Comparison of ENCODE assay signal across 1 cellular context in genomic region chr9:136719212-136719880, GRCh38.
TF ChIP-seq lines count a peak whose summit lies in the region.

No MANE protein-coding gene starts in this region.

TF ChIP-seq in HEK293, 187 proteins besides CTCF, POLR2A, EP300 and RAD21 (continued from another document):
- no peak for TF ChIP-seq ZNF26 (tag by site-specific recombination; IDR thresholded peaks at IDR 0.05)
- no peak for TF ChIP-seq ZNF223 (tag by site-specific recombination; IDR thresholded peaks at IDR 0.05)
- no peak for TF ChIP-seq ZNF426 (tag by site-specific recombination; IDR thresholded peaks at IDR 0.05)
- TF ChIP-seq KLF7 (tag by site-specific recombination; IDR thresholded peaks at IDR 0.05; ENCODE audit: borderline replicate concordance), result no peak
- TF ChIP-seq KLF16 (tag by site-specific recombination; IDR thresholded peaks at IDR 0.05), result no peak
- no peak for TF ChIP-seq ZNF302 (tag by site-specific recombination; IDR thresholded peaks at IDR 0.05; ENCODE audit: low read depth)
- no peak for TF ChIP-seq YY1 (tag by site-specific recombination; IDR thresholded peaks at IDR 0.05)
- TF ChIP-seq ZNF580 (tag by site-specific recombination; IDR thresholded peaks at IDR 0.05), result no peak
- TF ChIP-seq ZNF629 (tag by site-specific recombination; IDR thresholded peaks at IDR 0.05), result no peak
- TF ChIP-seq, protein P1, sequence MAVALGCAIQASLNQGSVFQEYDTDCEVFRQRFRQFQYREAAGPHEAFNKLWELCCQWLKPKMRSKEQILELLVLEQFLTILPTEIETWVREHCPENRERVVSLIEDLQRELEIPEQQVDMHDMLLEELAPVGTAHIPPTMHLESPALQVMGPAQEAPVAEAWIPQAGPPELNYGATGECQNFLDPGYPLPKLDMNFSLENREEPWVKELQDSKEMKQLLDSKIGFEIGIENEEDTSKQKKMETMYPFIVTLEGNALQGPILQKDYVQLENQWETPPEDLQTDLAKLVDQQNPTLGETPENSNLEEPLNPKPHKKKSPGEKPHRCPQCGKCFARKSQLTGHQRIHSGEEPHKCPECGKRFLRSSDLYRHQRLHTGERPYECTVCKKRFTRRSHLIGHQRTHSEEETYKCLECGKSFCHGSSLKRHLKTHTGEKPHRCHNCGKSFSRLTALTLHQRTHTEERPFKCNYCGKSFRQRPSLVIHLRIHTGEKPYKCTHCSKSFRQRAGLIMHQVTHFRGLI (tag by site-specific recombination; IDR thresholded peaks at IDR 0.05), result no peak
- peak; percentile 17; the same call in 1 of the 2 replicates for TF ChIP-seq ZIC2 (tag by site-specific recombination; IDR thresholded peaks at IDR 0.05)
- no peak for TF ChIP-seq SP7 (tag by site-specific recombination; IDR thresholded peaks at IDR 0.05)
- TF ChIP-seq, protein P2, sequence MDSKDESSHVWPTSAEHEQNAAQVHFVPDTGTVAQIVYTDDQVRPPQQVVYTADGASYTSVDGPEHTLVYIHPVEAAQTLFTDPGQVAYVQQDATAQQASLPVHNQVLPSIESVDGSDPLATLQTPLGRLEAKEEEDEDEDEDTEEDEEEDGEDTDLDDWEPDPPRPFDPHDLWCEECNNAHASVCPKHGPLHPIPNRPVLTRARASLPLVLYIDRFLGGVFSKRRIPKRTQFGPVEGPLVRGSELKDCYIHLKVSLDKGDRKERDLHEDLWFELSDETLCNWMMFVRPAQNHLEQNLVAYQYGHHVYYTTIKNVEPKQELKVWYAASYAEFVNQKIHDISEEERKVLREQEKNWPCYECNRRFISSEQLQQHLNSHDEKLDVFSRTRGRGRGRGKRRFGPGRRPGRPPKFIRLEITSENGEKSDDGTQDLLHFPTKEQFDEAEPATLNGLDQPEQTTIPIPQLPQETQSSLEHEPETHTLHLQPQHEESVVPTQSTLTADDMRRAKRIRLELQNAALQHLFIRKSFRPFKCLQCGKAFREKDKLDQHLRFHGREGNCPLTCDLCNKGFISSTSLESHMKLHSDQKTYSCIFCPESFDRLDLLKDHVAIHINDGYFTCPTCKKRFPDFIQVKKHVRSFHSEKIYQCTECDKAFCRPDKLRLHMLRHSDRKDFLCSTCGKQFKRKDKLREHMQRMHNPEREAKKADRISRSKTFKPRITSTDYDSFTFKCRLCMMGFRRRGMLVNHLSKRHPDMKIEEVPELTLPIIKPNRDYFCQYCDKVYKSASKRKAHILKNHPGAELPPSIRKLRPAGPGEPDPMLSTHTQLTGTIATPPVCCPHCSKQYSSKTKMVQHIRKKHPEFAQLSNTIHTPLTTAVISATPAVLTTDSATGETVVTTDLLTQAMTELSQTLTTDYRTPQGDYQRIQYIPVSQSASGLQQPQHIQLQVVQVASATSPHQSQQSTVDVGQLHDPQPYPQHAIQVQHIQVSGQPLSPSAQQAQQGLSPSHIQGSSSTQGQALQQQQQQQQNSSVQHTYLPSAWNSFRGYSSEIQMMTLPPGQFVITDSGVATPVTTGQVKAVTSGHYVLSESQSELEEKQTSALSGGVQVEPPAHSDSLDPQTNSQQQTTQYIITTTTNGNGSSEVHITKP (tag by site-specific recombination; IDR thresholded peaks at IDR 0.05), result no peak
